1 cellular context compared by ENCODE assay signal in genomic region chr1:114454539-114454938, GRCh38.
TF ChIP-seq lines count a peak whose summit lies in the region.

No MANE protein-coding gene starts in this region.

TF ChIP-seq in GM23338, 12 proteins besides CTCF, POLR2A, EP300 and RAD21 (continued from another document):
- TF ChIP-seq ZNF462 (CRISPR knock-in tag; IDR thresholded peaks at IDR 0.05): no peak
- no peak for TF ChIP-seq ZNF331 (CRISPR knock-in tag; IDR thresholded peaks at IDR 0.05; ENCODE audit: low read depth)
TF ChIP-seq in GM23338: peak in this region for 0.
